33 cellular contexts compared by ENCODE assay signal in the genomic region with DNA sequence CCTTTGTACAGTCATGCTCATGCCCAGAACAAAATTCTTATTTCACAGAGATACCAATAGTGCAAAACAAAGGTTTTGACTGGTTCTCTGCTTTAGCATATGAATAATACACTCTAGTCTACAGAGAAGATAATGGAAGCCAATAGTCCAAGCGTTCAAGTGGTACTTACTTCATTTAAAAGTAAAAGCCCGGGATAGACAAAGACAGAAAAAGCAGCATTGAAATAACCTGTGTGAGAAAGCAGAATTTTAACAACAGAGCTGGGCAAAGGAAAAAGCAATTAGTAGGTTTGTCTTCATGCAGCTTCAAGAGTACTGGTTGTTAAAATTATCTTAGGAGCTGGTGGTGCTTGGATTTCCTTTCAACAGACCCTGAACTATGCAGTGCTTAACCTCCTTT.
"Had no signal": no experiment of that assay in that cellular context is flagged by ENCODE, and none has a peak within 500 bp of the region (broad histone marks: within the 10 kb centered on the region; RNA-seq: fewer than 3 reads in every experiment).

No MANE protein-coding gene starts in this region.

- ATAC-seq: activated CD4-positive, alpha-beta T cell treated with anti-CD3 and anti-CD28 coated beads for 36 hours; activated CD4-positive, CD25-positive, alpha-beta regulatory T cell treated with anti-CD3 and anti-CD28 coated beads, Interleukin-2, amount 50 U/mL, for 24 hours; activated CD8-positive, alpha-beta T cell treated with anti-CD3 and anti-CD28 coated beads for 36 hours; activated naive CD4-positive, alpha-beta T cell treated with anti-CD3 and anti-CD28 coated beads, Interleukin-2, amount 50 U/mL, for 72 hours; activated T-cell treated with anti-CD3 and anti-CD28 coated beads, Interleukin-2, amount 50 U/mL, for 4 hours; activated T-cell treated with anti-CD3 and anti-CD28 coated beads, Interleukin-2, amount 50 U/mL, for 72 hours; activated T-helper 17 cell treated with anti-CD3 and anti-CD28 coated beads, Interleukin-2, amount 50 U/mL, for 72 hours; body of pancreas had no signal

- DNase-seq: activated CD4-positive, alpha-beta T cell treated with anti-CD3 and anti-CD28 coated beads for 1 hour; activated CD4-positive, alpha-beta T cell treated with anti-CD3 and anti-CD28 coated beads for 36 hours; activated CD4-positive, alpha-beta T cell treated with anti-CD3 and anti-CD28 coated beads for 48 hours; activated CD4-positive, alpha-beta T cell treated with anti-CD3 and anti-CD28 coated beads, Interleukin-2, amount 10 ng/mL, durations not matched to agents 7 days and 5 days; activated CD4-positive, alpha-beta T cell treated with anti-CD3 and anti-CD28 coated beads, Interleukin-2, amount 50 U/mL, for 48 hours; activated CD4-positive, CD25-positive, alpha-beta regulatory T cell; activated CD8-positive, alpha-beta memory T cell treated with anti-CD3 and anti-CD28 coated beads, Interleukin-2, amount 50 U/mL, for 4 hours; activated CD8-positive, alpha-beta T cell treated with anti-CD3 and anti-CD28 coated beads for 36 hours; activated effector memory CD4-positive, alpha-beta T cell treated with anti-CD3 and anti-CD28 coated beads, Interleukin-2, amount 50 U/mL, for 16 hours; activated gamma-delta T cell treated with Interleukin-2 at 50 U/mL for 16 hours; activated naive CD4-positive, alpha-beta T cell; activated naive CD4-positive, alpha-beta T cell treated with anti-CD3 and anti-CD28 coated beads for 36 hours; activated naive CD4-positive, alpha-beta T cell treated with anti-CD3 and anti-CD28 coated beads, Interleukin-2, amount 50 U/mL, for 16 hours; activated naive CD8-positive, alpha-beta T cell treated with anti-CD3 and anti-CD28 coated beads for 36 hours; activated T-cell treated with anti-CD3 and anti-CD28 coated beads for 4 hours; activated T-cell treated with anti-CD3 and anti-CD28 coated beads, Interleukin-2, amount 50 U/mL, for 1 hour; activated T-cell treated with anti-CD3 and anti-CD28 coated beads, Interleukin-2, amount 50 U/mL, for 4 hours; activated T-cell treated with anti-CD3 and anti-CD28 coated beads, Interleukin-2, amount 50 U/mL, for 72 hours; adrenal gland; amniotic stem cell; aorta; body of pancreas; brain microvascular endothelial cell; central memory CD4-positive, alpha-beta T cell; T-helper 2 cell; T-helper 9 cell had no signal

- H3K27ac ChIP-seq: adrenal gland, body of pancreas, brain microvascular endothelial cell, breast epithelium, VCaP had no signal

- H3K27me3 Mint-ChIP-seq: activated CD4-positive, alpha-beta T cell treated with anti-CD3 and anti-CD28 coated beads for 36 hours; activated CD4-positive, alpha-beta T cell treated with anti-CD3 and anti-CD28 coated beads, Interleukin-2, amount 10 ng/mL, durations not matched to agents 7 days and 5 days; activated CD8-positive, alpha-beta T cell treated with anti-CD3 and anti-CD28 coated beads for 36 hours; activated naive CD8-positive, alpha-beta T cell treated with anti-CD3 and anti-CD28 coated beads for 36 hours had no signal

- H3K9me3 ChIP-seq: adrenal gland, body of pancreas, breast epithelium had no signal

- H3K27ac Mint-ChIP-seq: activated CD4-positive, alpha-beta T cell treated with anti-CD3 and anti-CD28 coated beads for 36 hours; activated CD4-positive, alpha-beta T cell treated with anti-CD3 and anti-CD28 coated beads, Interleukin-2, amount 10 ng/mL, durations not matched to agents 7 days and 5 days; activated CD8-positive, alpha-beta T cell treated with anti-CD3 and anti-CD28 coated beads for 36 hours; activated naive CD4-positive, alpha-beta T cell treated with anti-CD3 and anti-CD28 coated beads for 36 hours; activated naive CD4-positive, alpha-beta T cell treated with anti-CD3 and anti-CD28 coated beads, Interleukin-2, amount 50 U/mL, for 72 hours; activated naive CD8-positive, alpha-beta T cell treated with anti-CD3 and anti-CD28 coated beads for 36 hours; activated T-cell treated with anti-CD3 and anti-CD28 coated beads, Interleukin-2, amount 50 U/mL, for 72 hours; activated T-helper 1 cell treated with anti-CD3 and anti-CD28 coated beads, Interleukin-12 subunit alpha, Interleukin-12 subunit beta, Interleukin-2, Interleukin-4 antibody, amounts not matched to agents 30 ng/mL and 10 ng/mL and 1 ng/mL, durations not matched to agents 14 hours and 24 hours and 36 hours; activated T-helper 17 cell treated with anti-CD3 and anti-CD28 coated beads, Interleukin-2, amount 50 U/mL, for 72 hours; T-helper 2 cell treated with Interferon-gamma antibody and Interleukin-4, amounts not matched to agents 5 μg/mL and 100 μg/mL, for 36 hours had no signal

- H3K4me3 ChIP-seq: adrenal gland, body of pancreas, breast epithelium had no signal

- H3K4me3 Mint-ChIP-seq: activated CD4-positive, alpha-beta T cell treated with anti-CD3 and anti-CD28 coated beads for 36 hours; activated CD4-positive, alpha-beta T cell treated with anti-CD3 and anti-CD28 coated beads, Interleukin-2, amount 10 ng/mL, durations not matched to agents 7 days and 5 days; activated CD8-positive, alpha-beta T cell treated with anti-CD3 and anti-CD28 coated beads for 36 hours; activated naive CD4-positive, alpha-beta T cell treated with anti-CD3 and anti-CD28 coated beads for 36 hours; activated naive CD8-positive, alpha-beta T cell treated with anti-CD3 and anti-CD28 coated beads for 36 hours; activated T-cell treated with anti-CD3 and anti-CD28 coated beads, Interleukin-2, amount 50 U/mL, for 4 hours; activated T-cell treated with anti-CD3 and anti-CD28 coated beads, Interleukin-2, amount 50 U/mL, for 72 hours; activated T-helper 1 cell treated with anti-CD3 and anti-CD28 coated beads, Interleukin-12 subunit alpha, Interleukin-12 subunit beta, Interleukin-2, Interleukin-4 antibody, amounts not matched to agents 30 ng/mL and 10 ng/mL and 1 ng/mL, durations not matched to agents 14 hours and 24 hours and 36 hours; activated T-helper 17 cell treated with anti-CD3 and anti-CD28 coated beads, Interleukin-2, amount 50 U/mL, for 72 hours; T-helper 2 cell treated with Interferon-gamma antibody and Interleukin-4, amounts not matched to agents 5 μg/mL and 100 μg/mL, for 36 hours had no signal

- H3K36me3 ChIP-seq: adrenal gland, brain microvascular endothelial cell, breast epithelium had no signal

- H3K4me1 ChIP-seq: adrenal gland, body of pancreas, breast epithelium had no signal

- H3K36me3 Mint-ChIP-seq: activated naive CD4-positive, alpha-beta T cell treated with anti-CD3 and anti-CD28 coated beads, Interleukin-2, amount 50 U/mL, for 72 hours; activated naive CD8-positive, alpha-beta T cell treated with anti-CD3 and anti-CD28 coated beads for 36 hours had no signal

- H3K9me3 Mint-ChIP-seq: activated CD8-positive, alpha-beta T cell treated with anti-CD3 and anti-CD28 coated beads for 36 hours; activated T-cell treated with anti-CD3 and anti-CD28 coated beads, Interleukin-2, amount 50 U/mL, for 4 hours; activated T-helper 17 cell treated with anti-CD3 and anti-CD28 coated beads, Interleukin-2, amount 50 U/mL, for 72 hours had no signal

- H3K4me1 Mint-ChIP-seq: activated CD4-positive, alpha-beta T cell treated with anti-CD3 and anti-CD28 coated beads for 36 hours; activated CD4-positive, alpha-beta T cell treated with anti-CD3 and anti-CD28 coated beads, Interleukin-2, amount 10 ng/mL, durations not matched to agents 7 days and 5 days; activated naive CD8-positive, alpha-beta T cell treated with anti-CD3 and anti-CD28 coated beads for 36 hours; activated T-helper 17 cell treated with anti-CD3 and anti-CD28 coated beads, Interleukin-2, amount 50 U/mL, for 72 hours had no signal

- H3K27me3 ChIP-seq: adrenal gland, body of pancreas, brain microvascular endothelial cell, breast epithelium had no signal
